9 cellular contexts compared by ENCODE assay signal in the genomic region with DNA sequence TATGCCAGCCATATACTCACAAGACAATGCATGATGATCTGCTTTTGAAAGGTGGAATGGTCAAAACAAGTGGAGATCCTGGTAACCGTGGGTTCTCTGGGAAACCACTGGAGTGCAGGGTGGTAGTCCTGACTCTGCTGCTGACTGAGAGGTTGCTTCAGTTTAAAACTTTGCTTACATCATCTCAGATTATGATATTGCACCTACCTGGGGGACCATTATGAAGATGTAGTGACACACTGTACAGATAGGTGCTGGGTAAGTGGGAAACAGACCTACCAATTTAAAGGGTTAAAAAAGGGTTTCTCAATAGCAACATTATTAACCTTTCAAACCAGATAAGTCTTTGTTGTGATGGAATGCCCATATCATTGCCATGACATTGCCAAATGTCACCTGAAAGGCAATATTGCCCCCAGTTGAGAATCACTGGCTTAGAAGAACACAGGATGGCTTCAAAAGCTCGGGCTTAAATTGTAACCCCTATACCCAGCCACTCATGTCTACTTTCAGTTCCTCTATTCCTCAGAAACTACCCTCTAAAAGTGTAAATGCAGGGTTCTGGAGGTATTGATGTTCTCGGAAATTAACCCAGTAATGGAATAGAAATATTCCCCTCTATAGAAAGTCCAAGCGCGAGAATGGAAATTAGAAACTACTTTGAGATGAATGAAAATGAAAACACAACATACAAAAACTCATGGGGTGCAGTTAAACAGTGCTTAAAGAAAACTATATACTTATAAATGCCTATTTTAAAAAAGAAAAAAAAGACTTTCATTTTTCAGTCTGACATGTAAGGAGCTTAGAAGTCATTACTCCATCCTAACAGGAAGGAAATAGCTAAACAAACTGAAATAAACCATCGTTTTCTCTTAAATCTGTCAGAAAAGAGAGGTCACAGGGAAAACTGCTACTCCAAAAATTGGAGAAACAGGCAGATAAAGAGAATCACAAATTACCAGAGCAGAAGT.
A peak's percentile ranks its signal among the peaks of the same experiment; 100 is the strongest.
DNase-seq lines count a peak whose midpoint lies in the region; ATAC-seq and FAIRE-seq lines count a peak whose summit lies in the region.
"Had no signal": no experiment of that assay in that cellular context is flagged by ENCODE, and none has a peak within 500 bp of the region (broad histone marks: within the 10 kb centered on the region; RNA-seq: fewer than 3 reads in every experiment).

No MANE protein-coding gene starts in this region.

- peak; percentile 55 to 68 for ATAC-seq in activated T-cell treated with anti-CD3 and anti-CD28 coated beads, Interleukin-2, amount 50 U/mL, for 4 hours
- ATAC-seq in HG02840 (IDR thresholded peaks at IDR 0.05; ENCODE audit: low FRiP score, unreplicated experiment): peak; percentile 82
- ATAC-seq in stimulated activated naive B cell treated with anti-CD40 and anti-IgM and Interleukin-4, amounts not matched to agents 10 μg/mL and 1 μg/mL and 100 μg/mL, for 72 hours (replicated peaks): peak; percentile 88 to 89
- ATAC-seq: lower lobe of right lung had no signal

- DNase-seq in activated T-cell treated with anti-CD3 and anti-CD28 coated beads, Interleukin-2, amount 50 U/mL, for 4 hours: no peak
- DNase-seq in activated T-cell treated with anti-CD3 and anti-CD28 coated beads for 4 hours (no peak), NOMO-1 (lab: John Stamatoyannopoulos, UW; ENCODE audit: unreplicated experiment in 2 of 2) (peak; percentile 60 to 84), amygdala (lab: John Stamatoyannopoulos, UW) (no peak), urothelium cell line (ENCODE audit: low spot score) (no peak)
- DNase-seq in stimulated activated naive B cell treated with anti-CD40 and anti-IgM and Interleukin-4, amounts not matched to agents 10 μg/mL and 1 μg/mL and 100 μg/mL, for 72 hours: no peak
- no peak for DNase-seq in activated CD8-positive, alpha-beta memory T cell treated with anti-CD3 and anti-CD28 coated beads, Interleukin-2, amount 50 U/mL, for 4 hours
- DNase-seq: lower lobe of right lung had no signal

- H3K9me3 Mint-ChIP-seq in activated T-cell treated with anti-CD3 and anti-CD28 coated beads, Interleukin-2, amount 50 U/mL, for 4 hours: no peaks in the 10 kb centered on the region
- H3K9me3 Mint-ChIP-seq in stimulated activated naive B cell treated with anti-CD40 and anti-IgM and Interleukin-4, amounts not matched to agents 10 μg/mL and 1 μg/mL and 100 μg/mL, for 72 hours: no peaks in the 10 kb centered on the region

- peaks cover 63% of the 10 kb centered on the region for H3K4me1 Mint-ChIP-seq in activated T-cell treated with anti-CD3 and anti-CD28 coated beads, Interleukin-2, amount 50 U/mL, for 4 hours (ENCODE audit: low read depth)
- peaks cover 15 to 39% of the 10 kb centered on the region in 2 donors for H3K4me1 Mint-ChIP-seq in stimulated activated naive B cell treated with anti-CD40 and anti-IgM and Interleukin-4, amounts not matched to agents 10 μg/mL and 1 μg/mL and 100 μg/mL, for 72 hours

- no peaks in the 10 kb centered on the region for H3K36me3 Mint-ChIP-seq in activated T-cell treated with anti-CD3 and anti-CD28 coated beads, Interleukin-2, amount 50 U/mL, for 4 hours (ENCODE audit: insufficient read depth)
- H3K36me3 Mint-ChIP-seq in stimulated activated naive B cell treated with anti-CD40 and anti-IgM and Interleukin-4, amounts not matched to agents 10 μg/mL and 1 μg/mL and 100 μg/mL, for 72 hours: no peaks in the 10 kb centered on the region

- H3K27ac Mint-ChIP-seq in stimulated activated naive B cell treated with anti-CD40 and anti-IgM and Interleukin-4, amounts not matched to agents 10 μg/mL and 1 μg/mL and 100 μg/mL, for 72 hours: peak overlapping the region; percentile 57

- H3K27me3 Mint-ChIP-seq in activated T-cell treated with anti-CD3 and anti-CD28 coated beads, Interleukin-2, amount 50 U/mL, for 4 hours (ENCODE audit: low read depth): no peaks in the 10 kb centered on the region
- no peaks in the 10 kb centered on the region for H3K27me3 Mint-ChIP-seq in stimulated activated naive B cell treated with anti-CD40 and anti-IgM and Interleukin-4, amounts not matched to agents 10 μg/mL and 1 μg/mL and 100 μg/mL, for 72 hours

- no peak for FAIRE-seq in urothelium cell line (lab: Jason Lieb, UNC)

- peak overlapping the region; percentile 70 for H3K4me3 Mint-ChIP-seq in activated T-cell treated with anti-CD3 and anti-CD28 coated beads, Interleukin-2, amount 50 U/mL, for 4 hours
- peak overlapping the region; percentile 20 to 55 for H3K4me3 Mint-ChIP-seq in stimulated activated naive B cell treated with anti-CD40 and anti-IgM and Interleukin-4, amounts not matched to agents 10 μg/mL and 1 μg/mL and 100 μg/mL, for 72 hours

Comparison
In these comparisons a context has a peak if more than half of its experiments do, and no peak if none do; other contexts are left out.
1. DNase-seq: peak in NOMO-1 (2 of 2); none in activated T-cell treated with anti-CD3 and anti-CD28 coated beads, Interleukin-2, amount 50 U/mL, for 4 hours (single experiment), activated T-cell treated with anti-CD3 and anti-CD28 coated beads for 4 hours (single experiment), stimulated activated naive B cell treated with anti-CD40 and anti-IgM and Interleukin-4, amounts not matched to agents 10 μg/mL and 1 μg/mL and 100 μg/mL, for 72 hours (single experiment), amygdala (0 of 56), activated CD8-positive, alpha-beta memory T cell treated with anti-CD3 and anti-CD28 coated beads, Interleukin-2, amount 50 U/mL, for 4 hours (single experiment) and urothelium cell line (single experiment).
2. Peak in every context shown above with its lines, with median percentiles within 50 percentile points of each other: ATAC-seq.